ENCODE assay signal across 8 cellular contexts in the genomic region with DNA sequence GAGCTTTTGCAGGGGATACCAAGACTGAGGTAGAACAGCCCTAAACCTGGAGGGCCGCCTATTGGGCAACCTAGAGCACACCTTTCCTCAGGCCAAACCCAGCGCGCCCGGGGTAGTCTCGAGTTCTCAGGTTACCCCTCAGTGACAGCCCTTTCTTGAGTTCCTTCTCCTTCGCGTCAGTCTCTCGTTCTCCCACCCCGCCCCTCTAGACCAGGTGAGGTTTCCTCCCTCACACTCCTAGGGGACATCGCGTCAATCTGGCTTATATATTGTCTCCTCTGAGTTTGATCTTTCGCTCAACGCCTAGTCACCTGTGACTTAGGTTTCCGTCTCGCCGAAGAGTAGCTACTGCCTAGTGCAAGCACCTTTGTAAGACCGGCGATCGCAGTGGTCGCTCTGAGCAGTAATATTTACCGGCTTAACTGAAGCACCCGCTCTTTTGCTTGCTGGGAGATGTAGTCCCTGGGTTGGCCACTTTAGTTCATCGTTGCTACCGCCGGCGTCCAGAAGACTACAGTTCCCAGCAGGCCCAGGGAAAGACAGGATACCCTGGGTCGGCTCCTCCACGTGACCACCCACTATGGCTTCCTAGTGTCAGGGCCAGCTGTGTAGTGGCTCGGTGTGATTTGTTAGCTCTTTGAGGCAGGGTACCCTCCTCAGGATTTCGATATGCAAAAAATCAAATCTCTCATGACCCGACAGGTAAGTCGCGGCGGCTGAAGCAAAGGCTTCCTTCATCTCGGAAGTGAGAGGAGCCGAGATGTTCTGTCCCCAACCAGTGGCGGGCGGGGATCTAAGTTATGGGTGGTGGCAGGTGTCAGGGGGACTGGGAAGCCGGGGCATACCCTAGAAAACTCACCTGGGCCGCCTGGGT. TPM values are rescaled to one million over a fixed set of nuclear protein-coding genes. Genes with fewer than 3 reads are reported as not detected.
DNase-seq lines count a peak whose midpoint lies in the region; ATAC-seq and TF ChIP-seq lines count a peak whose summit lies in the region.

A gene with protein sequence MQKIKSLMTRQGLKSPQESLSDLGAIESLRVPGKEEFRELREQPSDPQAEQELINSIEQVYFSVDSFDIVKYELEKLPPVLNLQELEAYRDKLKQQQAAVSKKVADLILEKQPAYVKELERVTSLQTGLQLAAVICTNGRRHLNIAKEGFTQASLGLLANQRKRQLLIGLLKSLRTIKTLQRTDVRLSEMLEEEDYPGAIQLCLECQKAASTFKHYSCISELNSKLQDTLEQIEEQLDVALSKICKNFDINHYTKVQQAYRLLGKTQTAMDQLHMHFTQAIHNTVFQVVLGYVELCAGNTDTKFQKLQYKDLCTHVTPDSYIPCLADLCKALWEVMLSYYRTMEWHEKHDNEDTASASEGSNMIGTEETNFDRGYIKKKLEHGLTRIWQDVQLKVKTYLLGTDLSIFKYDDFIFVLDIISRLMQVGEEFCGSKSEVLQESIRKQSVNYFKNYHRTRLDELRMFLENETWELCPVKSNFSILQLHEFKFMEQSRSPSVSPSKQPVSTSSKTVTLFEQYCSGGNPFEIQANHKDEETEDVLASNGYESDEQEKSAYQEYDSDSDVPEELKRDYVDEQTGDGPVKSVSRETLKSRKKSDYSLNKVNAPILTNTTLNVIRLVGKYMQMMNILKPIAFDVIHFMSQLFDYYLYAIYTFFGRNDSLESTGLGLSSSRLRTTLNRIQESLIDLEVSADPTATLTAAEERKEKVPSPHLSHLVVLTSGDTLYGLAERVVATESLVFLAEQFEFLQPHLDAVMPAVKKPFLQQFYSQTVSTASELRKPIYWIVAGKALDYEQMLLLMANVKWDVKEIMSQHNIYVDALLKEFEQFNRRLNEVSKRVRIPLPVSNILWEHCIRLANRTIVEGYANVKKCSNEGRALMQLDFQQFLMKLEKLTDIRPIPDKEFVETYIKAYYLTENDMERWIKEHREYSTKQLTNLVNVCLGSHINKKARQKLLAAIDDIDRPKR (plus strand): TSS at position 568 of the 874 bp plus-strand sequence. CDS start 102 bp downstream, at position 670.

- TF ChIP-seq CTCF in choroid plexus epithelial cell (conservative IDR thresholded peaks at IDR 0.05; ENCODE audit: low read depth, low read length) (peak; percentile 2), kidney epithelial cell (IDR thresholded peaks at IDR 0.05; ENCODE audit: insufficient read depth, low read length, poor library complexity, severe bottlenecking) (no peak)

- H3K4me3 ChIP-seq in choroid plexus epithelial cell (ENCODE audit: low read depth, low read length) (peak within 1 kb of the TSS; percentile 93), kidney epithelial cell (ENCODE audit: low read depth, low read length) (peak within 1 kb of the TSS; percentile 44)

- no peaks in the 10 kb centered on the region for H3K36me3 ChIP-seq in kidney epithelial cell (ENCODE audit: control insufficient read depth, insufficient read depth, low read length)

- DNase-seq in AG20443 (ENCODE audit: low spot score) (peak; percentile 98), NCI-H510A treated with DMSO at 0.1 percent for 48 hours (lab: John Stamatoyannopoulos, UW) (peak; percentile 84), choroid plexus epithelial cell (ENCODE audit: low read depth) (peak; percentile 98), kidney epithelial cell (ENCODE audit: low read depth) (peak; percentile 89)
- peak; percentile 76 to 80 for DNase-seq in activated CD4-positive, alpha-beta T cell treated with anti-CD3 and anti-CD28 coated beads for 24 hours (ENCODE audit: low read depth in 2 of 2)
- peak; percentile 81 to 85 for DNase-seq in stimulated activated CD4-positive, alpha-beta T cell treated with anti-CD3 and anti-CD28 coated beads, Interleukin-15, amount 100 ng/mL, for 48 hours (ENCODE audit: low read depth in 2 of 2)

- ATAC-seq in HG03439 (IDR thresholded peaks at IDR 0.05; ENCODE audit: unreplicated experiment): peak; percentile 99

- no peaks in the 10 kb centered on the region for H3K27me3 ChIP-seq in kidney epithelial cell (ENCODE audit: control insufficient read depth, insufficient read depth, low read length)

- TF ChIP-seq POLR2A in GM19193 (IDR thresholded peaks at IDR 0.05; ENCODE audit: extremely low read depth, insufficient read depth, insufficient read length): peak; percentile 67

RNA-seq across cellular contexts. Expression of the gene that starts here (rescaled TPM):
- total RNA-seq in kidney epithelial cell: 18.3 and 19.4 TPM in 2 replicates

Comparison
In these comparisons a context has a peak if more than half of its experiments do, and no peak if none do; other contexts are left out.
1. Peak in every context shown above with its lines: DNase-seq, ATAC-seq and H3K4me3 ChIP-seq.